14 cellular contexts compared by ENCODE assay signal in genomic region chr12:93108958-93109357, GRCh38.
DNase-seq lines count a peak whose midpoint lies in the region; ATAC-seq, FAIRE-seq and TF ChIP-seq lines count a peak whose summit lies in the region.
"Had no signal": no experiment of that assay in that cellular context is flagged by ENCODE, and none has a peak within 500 bp of the region (broad histone marks: within the 10 kb centered on the region; RNA-seq: fewer than 3 reads in every experiment).

No MANE protein-coding gene starts in this region.

- TF ChIP-seq CTCF in K562 (IDR thresholded peaks at IDR 0.05 in 2 of 3, conservative IDR thresholded peaks at IDR 0.05 in 1 of 3; ENCODE audit: insufficient read depth in 2 of 3, low read depth in 1 of 3, low read length in 3 of 3) (no peak), hepatocyte (IDR thresholded peaks at IDR 0.05; ENCODE audit: poor library complexity) (no peak)

- H3K27ac ChIP-seq in K562 (ENCODE audit: extremely low read depth, low read depth, low read length), result no peak overlapping the region
- H3K27ac ChIP-seq in hepatocyte, result peak overlapping the region; percentile 70
- H3K27ac ChIP-seq in temporal lobe (ENCODE audit: low read depth, low read length), result peak overlapping the region; percentile 74
- no peak overlapping the region for H3K27ac ChIP-seq in aorta (ENCODE audit: low read depth in 1 of 2, low read length in 2 of 2)
- H3K27ac ChIP-seq: ascending aorta had no signal

- H4K20me1 ChIP-seq in K562 (replicated peaks; ENCODE audit: control insufficient read depth, insufficient read depth, low read length) (no peaks in the 10 kb centered on the region), hepatocyte (ENCODE audit: insufficient read depth, poor library complexity, severe bottlenecking) (no peaks in the 10 kb centered on the region)

- peaks cover 0 to 7% of the 10 kb centered on the region in 2 donors for H3K9me3 Mint-ChIP-seq in activated T-cell treated with anti-CD3 and anti-CD28 coated beads, Interleukin-2, amount 50 U/mL, for 72 hours

- H3K27me3 ChIP-seq in K562 (ENCODE audit: control insufficient read depth in 2 of 2, insufficient read depth in 2 of 2, low read length in 2 of 2), result no peaks in the 10 kb centered on the region
- H3K27me3 ChIP-seq in hepatocyte, result no peaks in the 10 kb centered on the region
- H3K27me3 ChIP-seq in aorta (ENCODE audit: control insufficient read depth in 1 of 2, insufficient read depth in 2 of 2, low read length in 1 of 2), result no peaks in the 10 kb centered on the region
- H3K27me3 ChIP-seq: ascending aorta, heart right ventricle had no signal

- H3K9me3 ChIP-seq in K562 (replicated peaks; ENCODE audit: control insufficient read depth, insufficient read depth, low read depth, low read length) (no peaks in the 10 kb centered on the region), hepatocyte (ENCODE audit: low read depth) (no peaks in the 10 kb centered on the region), aorta (ENCODE audit: control insufficient read depth, low read length) (no peaks in the 10 kb centered on the region)
- H3K9me3 ChIP-seq: ascending aorta, heart right ventricle had no signal

- H3K9ac ChIP-seq in K562 (ENCODE audit: insufficient read depth in 1 of 2, low read depth in 2 of 2, low read length in 2 of 2), result no peak overlapping the region

- POLR2A ChIA-PET in K562 (lab: Yijun Ruan, JAX), result interaction anchor here (2.5 kb wide), 1 partner anchor 10 kb away, joined by 7 read pairs; no protein-coding TSS in a partner anchor

- no TSS peak for BruUV-seq in K562 (replicated peaks; lab: Mats Ljungman, UMichigan)

- no peak for ATAC-seq in activated T-cell treated with anti-CD3 and anti-CD28 coated beads, Interleukin-2, amount 50 U/mL, for 72 hours (replicated peaks in 1 of 2)
- no peak for ATAC-seq in K562
- no peak for ATAC-seq in aorta (ENCODE audit: low FRiP score)
- ATAC-seq in GM19328 (IDR thresholded peaks at IDR 0.05; ENCODE audit: unreplicated experiment), result no peak
- ATAC-seq: left colon had no signal

- no peaks in the 10 kb centered on the region for H3K79me2 ChIP-seq in K562 (ENCODE audit: control insufficient read depth, insufficient read depth, low read length)
- H3K79me2 ChIP-seq in hepatocyte, result no peaks in the 10 kb centered on the region

- H3K27ac Mint-ChIP-seq in activated T-cell treated with anti-CD3 and anti-CD28 coated beads, Interleukin-2, amount 50 U/mL, for 72 hours, result peak overlapping the region; percentile 12

- H3K27me3 Mint-ChIP-seq in activated T-cell treated with anti-CD3 and anti-CD28 coated beads, Interleukin-2, amount 50 U/mL, for 72 hours (ENCODE audit: low read depth), result no peaks in the 10 kb centered on the region
- H3K27me3 Mint-ChIP-seq: naive B cell had no signal

- no peak for TF ChIP-seq POLR2A in K562 (conservative IDR thresholded peaks at IDR 0.05)

- DNase-seq in activated T-cell treated with anti-CD3 and anti-CD28 coated beads, Interleukin-2, amount 50 U/mL, for 72 hours, result no peak
- DNase-seq in activated T-cell treated with anti-CD3 and anti-CD28 coated beads for 4 hours, result no peak
- no peak for DNase-seq in K562 (ENCODE audit: extremely low read depth in 1 of 4, low spot score in 3 of 4)
- DNase-seq in hepatocyte (ENCODE audit: low spot score), result no peak
- DNase-seq in DMS153 (lab: John Stamatoyannopoulos, UW), result no peak
- no peak for DNase-seq in aorta
- DNase-seq: heart right ventricle; left colon; naive B cell; stimulated activated naive CD4-positive, alpha-beta T cell had no signal

- CTCF ChIA-PET in K562 (lab: Yijun Ruan, JAX; ENCODE audit: low intra/inter-chr PET ratio), result no interaction called here

- in situ Hi-C loops in K562 (cut with MboI), result no loop called here

- H2AFZ ChIP-seq in K562 (ENCODE audit: low read depth, low read length) (no peak overlapping the region), hepatocyte (no peak overlapping the region)

- no peak for FAIRE-seq in K562 (lab: Jason Lieb, UNC)
- FAIRE-seq: A204.1 had no signal

- no peak overlapping the region for H3K4me2 ChIP-seq in K562 (ENCODE audit: insufficient read depth, low read length)
- H3K4me2 ChIP-seq in hepatocyte, result peak overlapping the region; percentile 4

- no peak for TF ChIP-seq EP300 in K562 (IDR thresholded peaks at IDR 0.05; ENCODE audit: low read length)

- no peak overlapping the region for H3K4me3 Mint-ChIP-seq in activated T-cell treated with anti-CD3 and anti-CD28 coated beads, Interleukin-2, amount 50 U/mL, for 72 hours
- H3K4me3 Mint-ChIP-seq: naive B cell had no signal

- WGBS in K562 (ENCODE audit: insufficient coverage, low coverage, missing lambda C conversion rate), result 18% methylated on average over 3 of the region's 3 CpGs
- 38% methylated on average over 3 of the region's 3 CpGs for whole genome bisulfite sequencing in hepatocyte (ENCODE audit: low lambda C conversion rate, missing lambda C conversion rate)
- WGBS in aorta, 2 donors, result 54 to 57% methylated on average over 3 of the region's 3 CpGs

- no peak overlapping the region for H3K4me3 ChIP-seq in K562
- no peak overlapping the region for H3K4me3 ChIP-seq in hepatocyte
- H3K4me3 ChIP-seq in aorta (ENCODE audit: low read length in 2 of 2), result no peak overlapping the region
- H3K4me3 ChIP-seq: ascending aorta, heart right ventricle had no signal

- H3K9me2 ChIP-seq in hepatocyte (replicated peaks; ENCODE audit: insufficient read depth), result no peaks in the 10 kb centered on the region

- intact Hi-C loops in K562 (cut with micrococcal nuclease) (no loop called here), aorta (cut with DNase I) (no loop called here)

- TF ChIP-seq RAD21 in K562 (CRISPR knock-in tag; conservative IDR thresholded peaks at IDR 0.05 in 1 of 2, IDR thresholded peaks at IDR 0.05 in 1 of 2), result no peak

- H3K4me1 ChIP-seq in K562 (replicated peaks in 1 of 2; ENCODE audit: control insufficient read depth in 2 of 2, insufficient read depth in 2 of 2, low read length in 2 of 2), result peaks cover 0 to 6% of the 10 kb centered on the region in 2 experiments; a peak in 1 of 5 replicates
- peaks cover 22% of the 10 kb centered on the region for H3K4me1 ChIP-seq in hepatocyte (ENCODE audit: insufficient read depth)
- H3K4me1 ChIP-seq in aorta (ENCODE audit: control insufficient read depth in 1 of 2, insufficient read depth in 2 of 2, low read length in 2 of 2), result no peaks in the 10 kb centered on the region

- peaks cover 2 to 4% of the 10 kb centered on the region in 2 donors for H3K36me3 Mint-ChIP-seq in activated T-cell treated with anti-CD3 and anti-CD28 coated beads, Interleukin-2, amount 50 U/mL, for 72 hours (ENCODE audit: insufficient read depth in 2 of 2)
- H3K36me3 Mint-ChIP-seq: naive B cell had no signal

- no peaks in the 10 kb centered on the region for H3K9me1 ChIP-seq in K562 (ENCODE audit: control insufficient read depth, insufficient read depth, low read length)

- H3K36me3 ChIP-seq in K562 (ENCODE audit: control insufficient read depth, insufficient read depth, low read length), result no peaks in the 10 kb centered on the region
- H3K36me3 ChIP-seq in hepatocyte (replicated peaks; ENCODE audit: insufficient read depth, low read depth), result no peaks in the 10 kb centered on the region
- no peaks in the 10 kb centered on the region for H3K36me3 ChIP-seq in aorta (ENCODE audit: control insufficient read depth in 1 of 2, insufficient read depth in 2 of 2, low read length in 1 of 2)
- H3K36me3 ChIP-seq: ascending aorta, heart right ventricle had no signal

- peaks cover 40% of the 10 kb centered on the region for H3K4me1 Mint-ChIP-seq in activated T-cell treated with anti-CD3 and anti-CD28 coated beads, Interleukin-2, amount 50 U/mL, for 72 hours (ENCODE audit: low read depth)

TF ChIP-seq in K562, 482 proteins besides CTCF, POLR2A, EP300 and RAD21:
- TF ChIP-seq RBBP5 (IDR thresholded peaks at IDR 0.05; ENCODE audit: borderline replicate concordance, insufficient read depth, low read length, poor library complexity, severe bottlenecking), result no peak
- no peak for TF ChIP-seq HMG20A (CRISPR knock-in tag; conservative IDR thresholded peaks at IDR 0.05)
- TF ChIP-seq GMEB1 (CRISPR knock-in tag; IDR thresholded peaks at IDR 0.05), result no peak
- TF ChIP-seq CBFA2T3 (IDR thresholded peaks at IDR 0.05), result 0 out of 2 replicates have a peak, but pooled peaks have one; percentile 14
- no peak for TF ChIP-seq CREBBP (IDR thresholded peaks at IDR 0.05; ENCODE audit: low read depth, low read length)
- TF ChIP-seq WHSC1 (IDR thresholded peaks at IDR 0.05; ENCODE audit: low read length), result no peak

Comparison
In these comparisons a context has a peak if more than half of its experiments do, and no peak if none do; other contexts are left out.
1. H3K27ac ChIP-seq: peak in hepatocyte (single experiment) and temporal lobe (single experiment); none in K562 (single experiment) and aorta (0 of 2).